24 cellular contexts compared by ENCODE assay signal in the genomic region with DNA sequence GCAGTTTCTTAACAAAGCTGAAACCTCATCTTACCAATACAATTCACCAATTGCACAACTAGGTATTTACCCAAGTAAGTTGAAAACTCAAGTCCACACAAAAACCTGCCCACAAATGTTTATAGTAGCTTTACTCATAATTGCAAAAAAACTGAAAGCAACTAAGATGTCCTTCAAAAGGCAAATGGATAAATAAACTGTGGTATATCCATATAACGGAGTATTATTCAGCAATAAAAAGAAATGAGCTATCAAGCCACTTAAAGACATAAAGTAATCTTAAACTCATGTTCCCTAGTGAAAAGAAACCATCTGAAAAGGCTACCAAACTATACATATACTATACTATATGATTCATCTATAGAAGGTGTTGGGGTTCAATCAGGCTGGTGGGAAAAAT.
"Had no signal": no experiment of that assay in that cellular context is flagged by ENCODE, and none has a peak within 500 bp of the region (broad histone marks: within the 10 kb centered on the region; RNA-seq: fewer than 3 reads in every experiment).

No MANE protein-coding gene starts in this region.

- H3K4me1 ChIP-seq: esophagus muscularis mucosa, foreskin keratinocyte, gastroesophageal sphincter, lower lobe of right lung had no signal

- H3K79me2 ChIP-seq: hepatocyte had no signal

- H2AFZ ChIP-seq: hepatocyte had no signal

- ATAC-seq: foreskin keratinocyte, gastroesophageal sphincter, heart left ventricle, left lung, left ventricle myocardium superior, lower lobe of right lung, mucosa of descending colon had no signal

- H3K27me3 ChIP-seq: dorsolateral prefrontal cortex, esophagus muscularis mucosa, foreskin keratinocyte, gastroesophageal sphincter, heart left ventricle, hepatocyte, left lung had no signal

- H3K9me3 ChIP-seq: lower lobe of right lung had no signal

- H3K27ac ChIP-seq: coronary artery, dorsolateral prefrontal cortex, esophagus muscularis mucosa, foreskin keratinocyte, gastroesophageal sphincter, heart left ventricle, hepatocyte, left lung, lower lobe of right lung had no signal

- FAIRE-seq: colon, endothelial cell of umbilical vein, frontal cortex, kidney had no signal

- DNase-seq: dermis blood vessel endothelial cell; dorsolateral prefrontal cortex; effector CD4-positive, alpha-beta T cell; effector memory CD4-positive, alpha-beta T cell; foreskin keratinocyte; heart left ventricle; hypothalamus; immature natural killer cell; islet precursor cell; kidney; kidney glomerular epithelial cell; left lung; left ventricle myocardium superior; lower lobe of right lung; mesenchymal stem cell; mucosa of descending colon; naive B cell had no signal

- H3K4me3 ChIP-seq: coronary artery, dorsolateral prefrontal cortex, esophagus muscularis mucosa, gastroesophageal sphincter, heart left ventricle, hepatocyte, left lung, lower lobe of right lung, mucosa of descending colon had no signal

- H3K36me3 ChIP-seq: esophagus muscularis mucosa, gastroesophageal sphincter, heart left ventricle, left lung, lower lobe of right lung had no signal

- H3K4me2 ChIP-seq: hepatocyte had no signal
